In genomic region chr7:145350334-145350733, GRCh38 we compare ENCODE assay signal across 7 cellular contexts.
"Had no signal": no experiment of that assay in that cellular context is flagged by ENCODE, and none has a peak within 500 bp of the region (broad histone marks: within the 10 kb centered on the region; RNA-seq: fewer than 3 reads in every experiment).

No MANE protein-coding gene starts in this region.

- H3K27ac ChIP-seq: HL-60 had no signal

- H3K4me2 ChIP-seq: GM23338 had no signal

- H3K4me3 ChIP-seq: GM23338 had no signal

- ATAC-seq: GM23338 had no signal

- DNase-seq: H9, HCEC 1CT, KG1 had no signal

- FAIRE-seq: H1, H54 had no signal

- H2AFZ ChIP-seq: GM23338 had no signal
